In the genomic region with DNA sequence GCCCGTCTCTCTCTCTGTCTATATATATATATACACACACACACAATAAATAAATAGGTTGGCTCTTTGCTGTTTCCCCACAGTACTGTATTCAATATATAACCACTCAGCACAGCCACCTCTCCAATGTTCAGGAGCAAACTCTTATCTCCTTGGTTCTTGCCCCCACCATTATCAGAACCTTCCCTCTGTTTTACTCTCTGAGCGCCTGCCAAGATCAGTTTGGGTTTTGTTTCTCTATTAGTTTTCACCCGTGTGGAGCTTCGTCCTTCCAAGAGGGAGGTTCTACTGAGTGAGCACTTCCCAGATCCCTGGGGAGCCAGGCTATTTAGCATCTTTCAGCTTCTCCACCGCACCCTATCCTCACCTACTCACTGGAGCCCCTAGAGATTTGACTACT, we compare ENCODE assay signal across 16 cellular contexts. TPM values are rescaled to one million over a fixed set of nuclear protein-coding genes. Genes with fewer than 3 reads are reported as not detected.
"Had no signal": no experiment of that assay in that cellular context is flagged by ENCODE, and none has a peak within 500 bp of the region (broad histone marks: within the 10 kb centered on the region; RNA-seq: fewer than 3 reads in every experiment).

No MANE protein-coding gene starts in this region.

RNA-seq across cellular contexts. Expression of a gene that starts 10.5 kb away (rescaled TPM):
- total RNA-seq: activated CD4-positive, alpha-beta memory T cell treated with anti-CD3 and anti-CD28 coated beads, Interleukin-2, amount 10 ng/mL, durations not matched to agents 7 days and 5 days; activated CD4-positive, alpha-beta T cell treated with anti-CD3 and anti-CD28 coated beads, Interleukin-2, amount 10 ng/mL, durations not matched to agents 7 days and 5 days; activated naive CD4-positive, alpha-beta T cell treated with anti-CD3 and anti-CD28 coated beads, Interleukin-2, amount 50 U/mL, for 72 hours; activated naive CD8-positive, alpha-beta T cell treated with anti-CD3 and anti-CD28 coated beads, Interleukin-2, amount 10 ng/mL, durations not matched to agents 7 days and 5 days; activated T-cell treated with anti-CD3 and anti-CD28 coated beads, Interleukin-2, amount 50 U/mL, for 72 hours; ascending aorta; breast epithelium; cardiac muscle cell; colonic mucosa; dermis microvascular lymphatic vessel endothelial cell; epithelial cell of proximal tubule; esophagus muscularis mucosa; foreskin keratinocyte; gastroesophageal sphincter; glomerular endothelial cell; T-helper 1 cell treated with Interleukin-12 subunit alpha and Interleukin-12 subunit beta and Interleukin-4 antibody, amounts not matched to agents 30 ng/mL and 1 ng/mL, for 36 hours had no signal
- polyA plus RNA-seq: cardiac muscle cell, foreskin keratinocyte had no signal

RNA-seq across cellular contexts. Expression of a gene that starts 13.4 kb away (rescaled TPM):
- polyA plus RNA-seq: cardiac muscle cell had no signal

RNA-seq across cellular contexts. Expression of a gene that starts 19.1 kb away (rescaled TPM):
- total RNA-seq: activated CD4-positive, alpha-beta memory T cell treated with anti-CD3 and anti-CD28 coated beads, Interleukin-2, amount 10 ng/mL, durations not matched to agents 7 days and 5 days; activated naive CD4-positive, alpha-beta T cell treated with anti-CD3 and anti-CD28 coated beads, Interleukin-2, amount 50 U/mL, for 72 hours; activated naive CD8-positive, alpha-beta T cell treated with anti-CD3 and anti-CD28 coated beads, Interleukin-2, amount 10 ng/mL, durations not matched to agents 7 days and 5 days; ascending aorta; cardiac muscle cell; colonic mucosa; epithelial cell of proximal tubule; esophagus muscularis mucosa; glomerular endothelial cell; T-helper 1 cell treated with Interleukin-12 subunit alpha and Interleukin-12 subunit beta and Interleukin-4 antibody, amounts not matched to agents 30 ng/mL and 1 ng/mL, for 36 hours had no signal
- polyA plus RNA-seq: cardiac muscle cell had no signal

RNA-seq across cellular contexts. Expression of a gene that starts 25.4 kb away (rescaled TPM):
- total RNA-seq: activated naive CD8-positive, alpha-beta T cell treated with anti-CD3 and anti-CD28 coated beads, Interleukin-2, amount 10 ng/mL, durations not matched to agents 7 days and 5 days had no signal
